ENCODE assay signal across 8 cellular contexts in the genomic region with DNA sequence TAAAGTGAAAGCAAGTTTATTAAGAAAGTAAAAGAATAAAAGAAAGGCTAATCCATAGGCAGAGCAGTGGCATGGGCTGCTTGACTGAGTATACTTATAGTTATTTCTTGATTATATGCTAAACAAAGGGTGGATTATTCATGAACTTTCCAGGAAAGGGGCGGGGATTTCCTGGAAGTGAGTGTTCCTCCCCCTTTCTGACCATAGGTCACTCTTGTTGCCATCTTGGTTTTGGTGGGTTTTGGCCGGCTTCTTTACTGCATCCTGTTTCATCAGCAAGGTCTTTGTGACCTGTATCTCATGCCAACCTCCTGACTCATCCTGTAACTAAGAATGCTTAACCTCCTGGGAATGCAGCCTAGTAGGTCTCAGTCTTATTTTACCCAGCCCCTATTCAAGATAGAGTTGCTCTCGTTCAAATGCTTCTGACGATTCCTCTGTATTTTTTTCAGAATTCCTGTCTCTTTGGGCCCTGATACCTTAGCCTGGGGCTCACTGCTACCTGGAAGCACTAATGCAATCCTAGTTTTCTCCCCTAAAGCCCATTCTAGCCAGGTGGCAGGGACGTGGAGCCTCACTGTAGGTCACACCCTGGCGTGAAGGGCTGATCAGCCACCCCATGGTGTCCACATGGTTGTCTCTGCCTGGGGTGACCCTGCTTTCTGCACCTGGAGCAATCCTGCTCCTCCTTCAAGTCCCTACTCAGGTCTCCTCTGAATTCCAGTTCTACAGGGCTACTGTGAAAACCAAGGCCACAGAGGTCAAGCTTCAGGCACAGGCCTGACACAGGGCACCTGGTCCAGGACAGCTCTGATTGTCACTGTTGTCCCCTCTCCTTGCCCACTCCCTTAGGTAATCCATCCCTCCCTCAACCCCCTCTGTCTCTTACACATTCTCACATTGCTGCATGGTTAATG. TPM values are rescaled to one million over a fixed set of nuclear protein-coding genes. Genes with fewer than 3 reads are reported as not detected.
DNase-seq lines count a peak whose midpoint lies in the region; ATAC-seq and TF ChIP-seq lines count a peak whose summit lies in the region.

No MANE protein-coding gene starts in this region.

- H3K27me3 ChIP-seq in iPS DF 6.9 (ENCODE audit: control insufficient read depth, insufficient read depth, low read length) (no peaks in the 10 kb centered on the region), thyroid gland (no peaks in the 10 kb centered on the region)

- H3K9me3 Mint-ChIP-seq in activated T-helper 2 cell treated with anti-CD3 and anti-CD28 coated beads, Interferon-gamma antibody, Interleukin-2, Interleukin-4, amounts not matched to agents 10 μg/mL and 5 μg/mL and 100 μg/mL, durations not matched to agents 14 hours and 24 hours and 36 hours, result no peaks in the 10 kb centered on the region

- intact Hi-C loops in activated T-helper 2 cell treated with anti-CD3 and anti-CD28 coated beads, Interferon-gamma antibody, Interleukin-2, Interleukin-4, amounts not matched to agents 10 μg/mL and 5 μg/mL and 100 μg/mL, durations not matched to agents 14 hours and 24 hours and 36 hours (cut with micrococcal nuclease), result no loop called here
- intact Hi-C loops in thyroid gland (cut with DNase I), result no loop called here

- H3K4me1 ChIP-seq in iPS DF 6.9 (ENCODE audit: control insufficient read depth, insufficient read depth, low read length) (peaks cover 6% of the 10 kb centered on the region), thyroid gland (peaks cover 24 to 55% of the 10 kb centered on the region in 2 donors)

- H3K4me1 Mint-ChIP-seq in activated T-helper 2 cell treated with anti-CD3 and anti-CD28 coated beads, Interferon-gamma antibody, Interleukin-2, Interleukin-4, amounts not matched to agents 10 μg/mL and 5 μg/mL and 100 μg/mL, durations not matched to agents 14 hours and 24 hours and 36 hours (ENCODE audit: low read depth), result peaks cover 12% of the 10 kb centered on the region

- DNase-seq in GM03348 (ENCODE audit: low spot score), result peak; percentile 75
- no peak for DNase-seq in activated T-helper 2 cell treated with anti-CD3 and anti-CD28 coated beads, Interferon-gamma antibody, Interleukin-2, Interleukin-4, amounts not matched to agents 10 μg/mL and 5 μg/mL and 100 μg/mL, durations not matched to agents 14 hours and 24 hours and 36 hours (ENCODE audit: low spot score)
- DNase-seq in iPS DF 6.9 (ENCODE audit: low read depth, low spot score), result peak; percentile 54
- DNase-seq in thyroid gland, result peak; percentile 40 to 46
- DNase-seq in inferior parietal cortex (ENCODE audit: extremely low spot score), result no peak
- no peak for DNase-seq in SKM-1 (lab: John Stamatoyannopoulos, UW; ENCODE audit: unreplicated experiment)
- no peak for DNase-seq in NCI-H524 treated with DMSO at 0.1 percent for 48 hours (lab: John Stamatoyannopoulos, UW)

- H3K4me3 Mint-ChIP-seq in activated T-helper 2 cell treated with anti-CD3 and anti-CD28 coated beads, Interferon-gamma antibody, Interleukin-2, Interleukin-4, amounts not matched to agents 10 μg/mL and 5 μg/mL and 100 μg/mL, durations not matched to agents 14 hours and 24 hours and 36 hours (ENCODE audit: low read depth), result no peak overlapping the region

- H3K9me3 ChIP-seq in iPS DF 6.9 (ENCODE audit: control insufficient read depth, insufficient read depth, low read length) (no peaks in the 10 kb centered on the region), thyroid gland (no peaks in the 10 kb centered on the region)

- no peaks in the 10 kb centered on the region for H3K36me3 Mint-ChIP-seq in activated T-helper 2 cell treated with anti-CD3 and anti-CD28 coated beads, Interferon-gamma antibody, Interleukin-2, Interleukin-4, amounts not matched to agents 10 μg/mL and 5 μg/mL and 100 μg/mL, durations not matched to agents 14 hours and 24 hours and 36 hours (ENCODE audit: low read depth)

- peak in 1 of 2 donors; percentile 14 for TF ChIP-seq POLR2A in thyroid gland (IDR thresholded peaks at IDR 0.05)

- H3K36me3 ChIP-seq in iPS DF 6.9 (ENCODE audit: control insufficient read depth, insufficient read depth, low read length) (no peaks in the 10 kb centered on the region), thyroid gland (no peaks in the 10 kb centered on the region)

- H3K27ac ChIP-seq in iPS DF 6.9 (ENCODE audit: low read length), result no peak overlapping the region
- H3K27ac ChIP-seq in thyroid gland, result peak overlapping the region; percentile 70 to 91 (median 88)

- ATAC-seq in HG03378 (IDR thresholded peaks at IDR 0.05; ENCODE audit: unreplicated experiment), result peak; percentile 54

- no CpG with 5 or more reads among the region's 6 CpGs for WGBS in iPS DF 6.9 (ENCODE audit: insufficient coverage, insufficient read length)
- WGBS in thyroid gland, 2 donors, result 64 to 67% methylated on average over 6 of the region's 6 CpGs

- peak overlapping the region; percentile 12 for H3K27ac Mint-ChIP-seq in activated T-helper 2 cell treated with anti-CD3 and anti-CD28 coated beads, Interferon-gamma antibody, Interleukin-2, Interleukin-4, amounts not matched to agents 10 μg/mL and 5 μg/mL and 100 μg/mL, durations not matched to agents 14 hours and 24 hours and 36 hours

- peaks cover 2% of the 10 kb centered on the region for H3K27me3 Mint-ChIP-seq in activated T-helper 2 cell treated with anti-CD3 and anti-CD28 coated beads, Interferon-gamma antibody, Interleukin-2, Interleukin-4, amounts not matched to agents 10 μg/mL and 5 μg/mL and 100 μg/mL, durations not matched to agents 14 hours and 24 hours and 36 hours (ENCODE audit: low read depth)

- no peak for TF ChIP-seq CTCF in thyroid gland (IDR thresholded peaks at IDR 0.05)

- H3K4me3 ChIP-seq in iPS DF 6.9 (ENCODE audit: low read length) (no peak overlapping the region), thyroid gland (replicated peaks in 1 of 3) (no peak overlapping the region)

RNA-seq across cellular contexts. Expression of gene SLC35F6, which starts 6.0 kb away (rescaled TPM):
- total RNA-seq in activated T-helper 2 cell treated with anti-CD3 and anti-CD28 coated beads, Interferon-gamma antibody, Interleukin-2, Interleukin-4, amounts not matched to agents 10 μg/mL and 5 μg/mL and 100 μg/mL, durations not matched to agents 14 hours and 24 hours and 36 hours, result 11.1 and 11.8 TPM in 2 replicates
- 10 to 100 TPM; 73.1 to 91.2 (median 80.7) TPM for total RNA-seq in thyroid gland

RNA-seq across cellular contexts. Expression of gene CENPA, which starts 27.7 kb away (rescaled TPM):
- 24.3 and 27.3 TPM in 2 replicates for total RNA-seq in activated T-helper 2 cell treated with anti-CD3 and anti-CD28 coated beads, Interferon-gamma antibody, Interleukin-2, Interleukin-4, amounts not matched to agents 10 μg/mL and 5 μg/mL and 100 μg/mL, durations not matched to agents 14 hours and 24 hours and 36 hours
- under 1 TPM in 1 of 4 donors, not detected in 3; 0.67 TPM for total RNA-seq in thyroid gland

Comparison
In these comparisons a context has a peak if more than half of its experiments do, and no peak if none do; other contexts are left out.
1. DNase-seq: peak in GM03348 (single experiment), iPS DF 6.9 (single experiment) and thyroid gland (2 of 2); none in activated T-helper 2 cell treated with anti-CD3 and anti-CD28 coated beads, Interferon-gamma antibody, Interleukin-2, Interleukin-4, amounts not matched to agents 10 μg/mL and 5 μg/mL and 100 μg/mL, durations not matched to agents 14 hours and 24 hours and 36 hours (single experiment), inferior parietal cortex (single experiment), SKM-1 (single experiment) and NCI-H524 treated with DMSO at 0.1 percent for 48 hours (single experiment).
2. RNA of gene CENPA, which starts 27.7 kb away (total RNA-seq): 24.3 to 27.3 TPM in activated T-helper 2 cell treated with anti-CD3 and anti-CD28 coated beads, Interferon-gamma antibody, Interleukin-2, Interleukin-4, amounts not matched to agents 10 μg/mL and 5 μg/mL and 100 μg/mL, durations not matched to agents 14 hours and 24 hours and 36 hours; 0.67 TPM in thyroid gland; every median in the first group is over 10 times any median in the second.